Comparison of ENCODE assay signal across 8 cellular contexts in genomic region chr17:45171338-45172231, GRCh38. TPM values are rescaled to one million over a fixed set of nuclear protein-coding genes. Genes with fewer than 3 reads are reported as not detected.
A peak's percentile ranks its signal among the peaks of the same experiment; 100 is the strongest.
DNase-seq lines count a peak whose midpoint lies in the region; ATAC-seq and TF ChIP-seq lines count a peak whose summit lies in the region.

No MANE protein-coding gene starts in this region.

- H3K27ac Mint-ChIP-seq in GM23338 (peak overlapping the region; percentile 96), neural progenitor cell (peak overlapping the region; percentile 69)

- in situ Hi-C loops in GM13976 (cut with MboI; ENCODE audit: low sequenced_read_pairs, unreplicated experiment) = no loop called here

- H3K4me2 ChIP-seq in GM23338 (peak overlapping the region; percentile 77), neural progenitor cell (peak overlapping the region; percentile 57)

- no peaks in the 10 kb centered on the region for H3K9me3 ChIP-seq in neural progenitor cell (ENCODE audit: low read depth)

- H3K36me3 ChIP-seq in GM23338 (ENCODE audit: insufficient read depth) = no peaks in the 10 kb centered on the region
- H3K36me3 ChIP-seq in neural progenitor cell = no peaks in the 10 kb centered on the region

- H3K4me1 Mint-ChIP-seq in GM23338 (peaks cover 36% of the 10 kb centered on the region), neural progenitor cell (peaks cover 33% of the 10 kb centered on the region)

- DNase-seq in GM23338 (ENCODE audit: low spot score) (peak; percentile 74), SHP77 (lab: John Stamatoyannopoulos, UW) (peak; percentile 50 to 87), neural progenitor cell (ENCODE audit: low spot score) (peak; percentile 79), NCI-H146 treated with DMSO at 0.1 percent for 48 hours (lab: John Stamatoyannopoulos, UW; ENCODE audit: unreplicated experiment) (no peak), GM13976 (ENCODE audit: low spot score) (no peak)
- DNase-seq in stimulated activated CD4-positive, alpha-beta T cell treated with anti-CD3 and anti-CD28 coated beads, Interleukin-15, amount 100 ng/mL, for 24 hours = no peak

- peak overlapping the region; percentile 90; the same call in 1 of the 2 replicates for H2AFZ ChIP-seq in GM23338
- peak overlapping the region; percentile 55 for H2AFZ ChIP-seq in neural progenitor cell (replicated peaks)

- ATAC-seq in GM23338 = peak; percentile 68
- peak; percentile 40 for ATAC-seq in esophagus mucosa
- no peak for ATAC-seq in GM21423 (IDR thresholded peaks at IDR 0.05; ENCODE audit: unreplicated experiment)

- H3K36me3 Mint-ChIP-seq in GM23338 (ENCODE audit: low read depth) (peaks cover 22% of the 10 kb centered on the region), neural progenitor cell (peaks cover 4% of the 10 kb centered on the region)

- H3K9ac ChIP-seq in neural progenitor cell = no peak overlapping the region

- H3K9me2 ChIP-seq in GM23338 (ENCODE audit: insufficient read depth) = no peaks in the 10 kb centered on the region

- no peak for TF ChIP-seq CTCF in GM23338 (conservative IDR thresholded peaks at IDR 0.05; ENCODE audit: low read depth in 2 of 2)
- no peak for TF ChIP-seq CTCF in neural progenitor cell (IDR thresholded peaks at IDR 0.05)
- no peak for TF ChIP-seq CTCF in GM13976 (IDR thresholded peaks at IDR 0.05; ENCODE audit: borderline replicate concordance, control extremely low read depth, extremely low read depth, insufficient read depth, missing control alignments)

- H3K79me2 ChIP-seq in GM23338 (replicated peaks; ENCODE audit: insufficient read depth) (no peaks in the 10 kb centered on the region), neural progenitor cell (ENCODE audit: low read depth) (no peaks in the 10 kb centered on the region)

- H3K4me3 Mint-ChIP-seq in GM23338 (peak overlapping the region; percentile 53), neural progenitor cell (peak overlapping the region; percentile 67)

- H3K27me3 Mint-ChIP-seq in GM23338 (ENCODE audit: insufficient read depth, low read depth, poor library complexity) (peaks cover 17% of the 10 kb centered on the region), neural progenitor cell (ENCODE audit: insufficient read depth, low read depth) (peaks cover 10% of the 10 kb centered on the region)

- H3K4me1 ChIP-seq in GM23338 (ENCODE audit: insufficient read depth) = peaks cover 31% of the 10 kb centered on the region
- H3K4me1 ChIP-seq in neural progenitor cell = peaks cover 25% of the 10 kb centered on the region

- peak overlapping the region; percentile 97 for H3K27ac ChIP-seq in GM23338 (ENCODE audit: low read depth)
- peak overlapping the region; percentile 90 for H3K27ac ChIP-seq in neural progenitor cell

- H4K20me1 ChIP-seq in GM23338 (replicated peaks; ENCODE audit: insufficient read depth) = no peaks in the 10 kb centered on the region
- H4K20me1 ChIP-seq in neural progenitor cell (ENCODE audit: low read depth) = no peaks in the 10 kb centered on the region

- H3K9me3 Mint-ChIP-seq in GM23338 (no peaks in the 10 kb centered on the region), neural progenitor cell (no peaks in the 10 kb centered on the region)

- H3K27me3 ChIP-seq in GM23338 (ENCODE audit: insufficient read depth) = no peaks in the 10 kb centered on the region
- no peaks in the 10 kb centered on the region for H3K27me3 ChIP-seq in neural progenitor cell

- H3F3A ChIP-seq in GM23338 (replicated peaks; ENCODE audit: low read depth) (0 out of 2 replicates have a peak, but pooled peaks cover 8% of the 10 kb centered on the region), neural progenitor cell (ENCODE audit: low read depth) (peaks cover 34% of the 10 kb centered on the region)

- H3K4me3 ChIP-seq in GM23338 (peak overlapping the region; percentile 42; the same call in 1 of the 2 replicates), neural progenitor cell (no peak overlapping the region)

TF ChIP-seq in GM23338, 12 proteins besides CTCF, POLR2A, EP300 and RAD21 (continues in another document):
- TF ChIP-seq ZNF114 (CRISPR knock-in tag; IDR thresholded peaks at IDR 0.05) = no peak
- no peak for TF ChIP-seq JUNB (IDR thresholded peaks at IDR 0.05; ENCODE audit: unreplicated experiment)
- TF ChIP-seq ZNF331 (CRISPR knock-in tag; IDR thresholded peaks at IDR 0.05; ENCODE audit: low read depth) = no peak
- TF ChIP-seq CREB1 (CRISPR knock-in tag; IDR thresholded peaks at IDR 0.05; ENCODE audit: low read depth) = no peak
- TF ChIP-seq ETS1 (IDR thresholded peaks at IDR 0.05) = no peak; the same call in 1 of the 2 replicates
- no peak for TF ChIP-seq NANOG (IDR thresholded peaks at IDR 0.05; ENCODE audit: borderline replicate concordance)
- TF ChIP-seq REST (IDR thresholded peaks at IDR 0.05; ENCODE audit: unreplicated experiment) = no peak
- no peak for TF ChIP-seq POLR2AphosphoS5 (IDR thresholded peaks at IDR 0.05; ENCODE audit: low read depth)
- no peak for TF ChIP-seq EZH2phosphoT487 (IDR thresholded peaks at IDR 0.05; ENCODE audit: unreplicated experiment)

RNA-seq across cellular contexts. Expression of gene HEXIM2, which starts 9.9 kb away (rescaled TPM):
- 9.0 and 9.8 TPM in 2 replicates for total RNA-seq in GM23338 (2014; rRNA removed; shearing (Covaris generic))
- 9.5 and 12.4 TPM in 2 replicates for polyA plus RNA-seq in GM23338 (2016; fragmentation: Nextera tagmentation; extraction: Ambion mirVana)
- total RNA-seq in esophagus mucosa (4.7 TPM), neural progenitor cell (ENCODE audit: low replicate concordance) (4.6 and 9.1 TPM in 2 replicates)

RNA-seq across cellular contexts. Expression of gene HEXIM1, which starts 23.3 kb away (rescaled TPM):
- total RNA-seq in GM23338 (2014; rRNA removed; shearing (Covaris generic)) = 10.9 and 11.9 TPM in 2 replicates
- 9.2 and 9.7 TPM in 2 replicates for polyA plus RNA-seq in GM23338 (2016; fragmentation: Nextera tagmentation; extraction: Ambion mirVana)
- total RNA-seq in esophagus mucosa (22.6 TPM), neural progenitor cell (ENCODE audit: low replicate concordance) (10.2 and 14.3 TPM in 2 replicates)

RNA-seq across cellular contexts. Expression of gene ACBD4, which starts 36.1 kb away (rescaled TPM):
- 5.1 and 6.7 TPM in 2 replicates for total RNA-seq in GM23338 (2014; rRNA removed; shearing (Covaris generic))
- 4.5 and 5.1 TPM in 2 replicates for polyA plus RNA-seq in GM23338 (2016; fragmentation: Nextera tagmentation; extraction: Ambion mirVana)
- total RNA-seq in esophagus mucosa (3.5 TPM), neural progenitor cell (ENCODE audit: low replicate concordance) (6.8 and 17.3 TPM in 2 replicates)

RNA-seq across cellular contexts. Expression of gene PLCD3, which starts 39.3 kb away (rescaled TPM):
- 15.9 and 32.1 TPM in 2 replicates for total RNA-seq in GM23338 (2014; rRNA removed; shearing (Covaris generic))
- 3.0 and 5.7 TPM in 2 replicates for polyA plus RNA-seq in GM23338 (2016; fragmentation: Nextera tagmentation; extraction: Ambion mirVana)
- total RNA-seq in esophagus mucosa (34.2 TPM), neural progenitor cell (ENCODE audit: low replicate concordance) (16.0 and 31.4 TPM in 2 replicates)

RNA-seq across cellular contexts. Expression of gene FMNL1, which starts 50.1 kb away (rescaled TPM):
- 9.3 and 23.1 TPM in 2 replicates for total RNA-seq in GM23338 (2014; rRNA removed; shearing (Covaris generic))
- 5.6 and 6.6 TPM in 2 replicates for polyA plus RNA-seq in GM23338 (2016; fragmentation: Nextera tagmentation; extraction: Ambion mirVana)
- 2.6 TPM for total RNA-seq in esophagus mucosa
- 2.0 and 2.4 TPM in 2 replicates for total RNA-seq in neural progenitor cell (ENCODE audit: low replicate concordance)

Comparison
In these comparisons a context has a peak if more than half of its experiments do, and no peak if none do; other contexts are left out.
1. DNase-seq: peak in GM23338 (single experiment), SHP77 (2 of 2) and neural progenitor cell (single experiment); none in NCI-H146 treated with DMSO at 0.1 percent for 48 hours (single experiment), stimulated activated CD4-positive, alpha-beta T cell treated with anti-CD3 and anti-CD28 coated beads, Interleukin-15, amount 100 ng/mL, for 24 hours (single experiment) and GM13976 (single experiment).